9 cellular contexts compared by ENCODE assay signal in the genomic region with DNA sequence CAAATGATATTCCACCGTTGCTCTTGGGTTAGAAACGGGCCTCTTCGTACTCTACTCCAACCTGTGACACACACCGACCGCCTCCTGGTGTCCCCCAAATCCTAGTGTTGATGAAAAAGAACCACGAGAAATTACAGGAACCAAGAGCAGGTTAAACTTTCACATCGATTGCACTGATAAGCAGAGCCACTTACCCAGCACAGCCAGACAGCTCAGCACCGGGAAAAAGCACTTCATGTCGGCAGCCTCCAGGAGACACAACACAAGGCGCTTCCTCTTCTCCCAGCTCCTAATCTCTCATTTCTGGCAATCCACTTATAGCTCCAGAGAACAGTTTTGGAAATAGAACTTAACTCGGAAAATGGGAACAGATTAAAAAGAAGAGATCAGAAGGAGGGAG. TPM values are rescaled to one million over a fixed set of nuclear protein-coding genes. Genes with fewer than 3 reads are reported as not detected.
DNase-seq lines count a peak whose midpoint lies in the region; ATAC-seq and TF ChIP-seq lines count a peak whose summit lies in the region.
"Had no signal": no experiment of that assay in that cellular context is flagged by ENCODE, and none has a peak within 500 bp of the region (broad histone marks: within the 10 kb centered on the region; RNA-seq: fewer than 3 reads in every experiment).

No MANE protein-coding gene starts in this region.

- no peak overlapping the region for H3K27ac Mint-ChIP-seq in MCF 10A (ENCODE audit: low read depth, unreplicated experiment)
- peak overlapping the region; percentile 35 for H3K27ac Mint-ChIP-seq in mesothelial cell of epicardium

- intact Hi-C loops in cardiac septum (cut with DNase I), result loop anchor here (5.0 kb wide), 1 partner anchor 94 kb away; the partner anchor contains the start of gene CD58
- intact Hi-C loops in MCF 10A (cut with micrococcal nuclease), result no loop called here
- intact Hi-C loops in upper lobe of right lung (cut with DNase I), result no loop called here

- H3K27me3 Mint-ChIP-seq in MCF 10A (ENCODE audit: insufficient read depth, unreplicated experiment) (no peaks in the 10 kb centered on the region), mesothelial cell of epicardium (ENCODE audit: low read depth) (peaks cover 3% of the 10 kb centered on the region)

- H3K4me1 Mint-ChIP-seq in MCF 10A (ENCODE audit: insufficient read depth, unreplicated experiment) (no peaks in the 10 kb centered on the region), mesothelial cell of epicardium (peaks cover 30% of the 10 kb centered on the region)

- DNase-seq in right atrium auricular region (ENCODE audit: low spot score) (no peak), cardiac septum (ENCODE audit: low spot score) (no peak), MCF 10A (ENCODE audit: unreplicated experiment) (no peak), mesothelial cell of epicardium (ENCODE audit: low spot score in 2 of 2, unreplicated experiment in 2 of 2) (no peak), upper lobe of right lung (no peak), SKM-1 (lab: John Stamatoyannopoulos, UW; ENCODE audit: unreplicated experiment) (no peak), NCI-H526 (lab: John Stamatoyannopoulos, UW) (no peak)
- DNase-seq in stimulated activated CD4-positive, alpha-beta T cell treated with anti-CD3 and anti-CD28 coated beads, Interleukin-4, amount 100 ng/mL, for 1 hour, result no peak
- DNase-seq: cerebellar nuclear complex had no signal

- H3K4me3 Mint-ChIP-seq in MCF 10A (ENCODE audit: unreplicated experiment), result peak overlapping the region; percentile 68
- H3K4me3 Mint-ChIP-seq in mesothelial cell of epicardium, result peak overlapping the region; percentile 82

- H3K36me3 Mint-ChIP-seq in MCF 10A (ENCODE audit: insufficient read depth, unreplicated experiment) (no peaks in the 10 kb centered on the region), mesothelial cell of epicardium (peaks cover 6% of the 10 kb centered on the region)

- no peak for ATAC-seq in upper lobe of right lung

- peak overlapping the region in 1 of 2 donors; percentile 70 for H3K27ac ChIP-seq in right atrium auricular region
- H3K27ac ChIP-seq in upper lobe of right lung, result no peak overlapping the region

- H3K27me3 ChIP-seq in right atrium auricular region (no peaks in the 10 kb centered on the region), upper lobe of right lung (peaks cover 9% of the 10 kb centered on the region)

- no peak for TF ChIP-seq CTCF in right atrium auricular region (IDR thresholded peaks at IDR 0.05)
- no peak for TF ChIP-seq CTCF in MCF 10A (IDR thresholded peaks at IDR 0.05; ENCODE audit: unreplicated experiment)
- no peak for TF ChIP-seq CTCF in mesothelial cell of epicardium (IDR thresholded peaks at IDR 0.05; ENCODE audit: unreplicated experiment)
- TF ChIP-seq CTCF in upper lobe of right lung (IDR thresholded peaks at IDR 0.05), result no peak

- BruUV-seq in MCF 10A (replicated peaks; lab: Mats Ljungman, UMichigan), result no TSS peak

- no peaks in the 10 kb centered on the region for H3K9me3 ChIP-seq in right atrium auricular region
- no peaks in the 10 kb centered on the region for H3K9me3 ChIP-seq in upper lobe of right lung

- H3K4me1 ChIP-seq in right atrium auricular region (peaks cover 0 to 19% of the 10 kb centered on the region in 2 donors), upper lobe of right lung (peaks cover 10% of the 10 kb centered on the region)

- H3K36me3 ChIP-seq in right atrium auricular region (no peaks in the 10 kb centered on the region), upper lobe of right lung (no peaks in the 10 kb centered on the region)

- H3K9me3 Mint-ChIP-seq in MCF 10A (ENCODE audit: unreplicated experiment) (no peaks in the 10 kb centered on the region), mesothelial cell of epicardium (no peaks in the 10 kb centered on the region)

- POLR2A ChIA-PET in MCF 10A (lab: Yijun Ruan, JAX), result no interaction called here

- H3K4me3 ChIP-seq in right atrium auricular region (peak overlapping the region; percentile 71 to 79), upper lobe of right lung (peak overlapping the region; percentile 68)

- CTCF ChIA-PET in MCF 10A (lab: Yijun Ruan, JAX), result no interaction called here

RNA-seq across cellular contexts. Expression of gene IGSF3, which starts 1.4 kb away (rescaled TPM):
- total RNA-seq in right atrium auricular region (10 to 100 TPM; 14.9 to 17.6 TPM), cardiac septum (5.2 TPM), MCF 10A (2022) (3.5 and 4.6 TPM in 2 replicates), mesothelial cell of epicardium (59.2 to 60.1 TPM (median 59.4 TPM) in 3 replicates), upper lobe of right lung (20.1 TPM)
